11 cellular contexts compared by ENCODE assay signal in genomic region chr20:48822879-48823385, GRCh38. TPM values are rescaled to one million over a fixed set of nuclear protein-coding genes. Genes with fewer than 3 reads are reported as not detected.
DNase-seq lines count a peak whose midpoint lies in the region; ATAC-seq lines count a peak whose summit lies in the region.
"Had no signal": no experiment of that assay in that cellular context is flagged by ENCODE, and none has a peak within 500 bp of the region (broad histone marks: within the 10 kb centered on the region; RNA-seq: fewer than 3 reads in every experiment).

No MANE protein-coding gene starts in this region.

- no peaks in the 10 kb centered on the region for H3K9me3 Mint-ChIP-seq in activated CD4-positive, alpha-beta T cell treated with anti-CD3 and anti-CD28 coated beads for 36 hours (ENCODE audit: low read depth)
- no peaks in the 10 kb centered on the region for H3K9me3 Mint-ChIP-seq in stimulated activated naive CD8-positive, alpha-beta T cell treated with anti-CD3 and anti-CD28 coated beads, Interleukin-15, Interleukin-2, amounts not matched to agents 100 ng/mL and 50 ng/mL, for 24 hours

- H3K27ac Mint-ChIP-seq in activated CD4-positive, alpha-beta T cell treated with anti-CD3 and anti-CD28 coated beads for 36 hours: peak overlapping the region; percentile 93
- peak overlapping the region; percentile 97 for H3K27ac Mint-ChIP-seq in stimulated activated naive CD8-positive, alpha-beta T cell treated with anti-CD3 and anti-CD28 coated beads, Interleukin-15, Interleukin-2, amounts not matched to agents 100 ng/mL and 50 ng/mL, for 24 hours

- 47 to 49% methylated on average over 8 of the region's 8 CpGs for WGBS in esophagus, 2 donors

- peak; percentile 42 for DNase-seq in activated CD4-positive, alpha-beta T cell treated with anti-CD3 and anti-CD28 coated beads for 36 hours
- no peak for DNase-seq in activated CD4-positive, alpha-beta T cell treated with anti-CD3 and anti-CD28 coated beads for 48 hours
- DNase-seq in SKM-1 (lab: John Stamatoyannopoulos, UW; ENCODE audit: unreplicated experiment) (peak; percentile 33), NCI-H2171 (lab: John Stamatoyannopoulos, UW) (no peak), NCI-H748 (lab: John Stamatoyannopoulos, UW; ENCODE audit: unreplicated experiment) (no peak)
- DNase-seq: NCI-H2081 had no signal

- ATAC-seq in activated CD4-positive, alpha-beta T cell treated with anti-CD3 and anti-CD28 coated beads for 36 hours: no peak
- ATAC-seq in GM18520 (IDR thresholded peaks at IDR 0.05; ENCODE audit: unreplicated experiment): no peak
- ATAC-seq: A549 had no signal

- H3K4me3 Mint-ChIP-seq in activated CD4-positive, alpha-beta T cell treated with anti-CD3 and anti-CD28 coated beads for 36 hours: peak overlapping the region; percentile 88
- peak overlapping the region; percentile 95 for H3K4me3 Mint-ChIP-seq in stimulated activated naive CD8-positive, alpha-beta T cell treated with anti-CD3 and anti-CD28 coated beads, Interleukin-15, Interleukin-2, amounts not matched to agents 100 ng/mL and 50 ng/mL, for 24 hours

- intact Hi-C loops in activated CD4-positive, alpha-beta T cell treated with anti-CD3 and anti-CD28 coated beads for 36 hours (cut with DNase I, micrococcal nuclease): loop anchor here (1.0 to 5.0 kb wide), 3 partner anchors 35 to 454 kb away; partner anchors contain the start of gene ZNFX1 (in 1 of the 2)

- H3K9me3 ChIP-seq in esophagus (ENCODE audit: control insufficient read depth in 2 of 2, insufficient read depth in 1 of 2, low read depth in 1 of 2, low read length in 1 of 2): no peaks in the 10 kb centered on the region
- H3K9me3 ChIP-seq: A549 had no signal

- CTCF ChIA-PET in activated CD4-positive, alpha-beta T cell treated with anti-CD3 and anti-CD28 coated beads for 36 hours (lab: Charles Lee): interaction anchor here (0.5 to 1.4 kb wide), 2 partner anchors 166 to 369 kb away, joined by 3 to 4 read pairs; no protein-coding TSS in a partner anchor

- POLR2A ChIA-PET in activated CD4-positive, alpha-beta T cell treated with anti-CD3 and anti-CD28 coated beads for 36 hours (lab: Charles Lee): interaction anchor here (1.1 to 1.3 kb wide), 3 partner anchors 34 to 64 kb away, joined by 3 to 4 read pairs (median 3); no protein-coding TSS in a partner anchor

- H3K27me3 ChIP-seq in esophagus (ENCODE audit: control insufficient read depth in 1 of 2, insufficient read depth in 2 of 2, low read length in 2 of 2): no peaks in the 10 kb centered on the region

- peak overlapping the region; percentile 8 to 45 for H3K27ac ChIP-seq in esophagus (ENCODE audit: low read depth in 2 of 2, low read length in 1 of 2)
- H3K27ac ChIP-seq: A549, epithelial cell of prostate had no signal

- peaks cover 0 to 10% of the 10 kb centered on the region in 2 donors for H3K4me1 ChIP-seq in esophagus (ENCODE audit: control insufficient read depth in 2 of 2, insufficient read depth in 2 of 2, low read length in 1 of 2)

- H3K36me3 Mint-ChIP-seq in activated CD4-positive, alpha-beta T cell treated with anti-CD3 and anti-CD28 coated beads for 36 hours (ENCODE audit: low read depth): peaks cover 7% of the 10 kb centered on the region
- peaks cover 28% of the 10 kb centered on the region for H3K36me3 Mint-ChIP-seq in stimulated activated naive CD8-positive, alpha-beta T cell treated with anti-CD3 and anti-CD28 coated beads, Interleukin-15, Interleukin-2, amounts not matched to agents 100 ng/mL and 50 ng/mL, for 24 hours (ENCODE audit: low read depth)

- H3K4me1 Mint-ChIP-seq in activated CD4-positive, alpha-beta T cell treated with anti-CD3 and anti-CD28 coated beads for 36 hours: peaks cover 83% of the 10 kb centered on the region
- H3K4me1 Mint-ChIP-seq in stimulated activated naive CD8-positive, alpha-beta T cell treated with anti-CD3 and anti-CD28 coated beads, Interleukin-15, Interleukin-2, amounts not matched to agents 100 ng/mL and 50 ng/mL, for 24 hours (ENCODE audit: low read depth): peaks cover 8% of the 10 kb centered on the region

- no peaks in the 10 kb centered on the region for H3K36me3 ChIP-seq in esophagus (ENCODE audit: control insufficient read depth in 2 of 2, insufficient read depth in 2 of 2, low read length in 1 of 2)

- no peak overlapping the region for H3K4me3 ChIP-seq in esophagus (ENCODE audit: low read depth in 1 of 2, low read length in 2 of 2)
- H3K4me3 ChIP-seq: A549 had no signal

- H3K27me3 Mint-ChIP-seq in activated CD4-positive, alpha-beta T cell treated with anti-CD3 and anti-CD28 coated beads for 36 hours: peaks cover 9% of the 10 kb centered on the region
- no peaks in the 10 kb centered on the region for H3K27me3 Mint-ChIP-seq in stimulated activated naive CD8-positive, alpha-beta T cell treated with anti-CD3 and anti-CD28 coated beads, Interleukin-15, Interleukin-2, amounts not matched to agents 100 ng/mL and 50 ng/mL, for 24 hours

RNA-seq across cellular contexts. Expression of gene PREX1, which starts 4.9 kb away (rescaled TPM):
- total RNA-seq in activated CD4-positive, alpha-beta T cell treated with anti-CD3 and anti-CD28 coated beads for 36 hours: 10 to 100 TPM; 36.5 to 39.2 TPM
- polyA plus RNA-seq in esophagus: 1 to 10 TPM; 2.5 to 3.0 TPM

Comparison
In these comparisons a context has a peak if more than half of its experiments do, and no peak if none do; other contexts are left out.
1. DNase-seq: peak in activated CD4-positive, alpha-beta T cell treated with anti-CD3 and anti-CD28 coated beads for 36 hours (single experiment) and SKM-1 (single experiment); none in activated CD4-positive, alpha-beta T cell treated with anti-CD3 and anti-CD28 coated beads for 48 hours (single experiment), NCI-H2171 (single experiment) and NCI-H748 (single experiment).